Comparison of ENCODE assay signal across 11 cellular contexts in genomic region chr10:69638642-69639041, GRCh38. TPM values are rescaled to one million over a fixed set of nuclear protein-coding genes. Genes with fewer than 3 reads are reported as not detected.
DNase-seq lines count a peak whose midpoint lies in the region; ATAC-seq and TF ChIP-seq lines count a peak whose summit lies in the region.
"Had no signal": no experiment of that assay in that cellular context is flagged by ENCODE, and none has a peak within 500 bp of the region (broad histone marks: within the 10 kb centered on the region; RNA-seq: fewer than 3 reads in every experiment).

No MANE protein-coding gene starts in this region.

- H3K27ac Mint-ChIP-seq in endodermal cell: no peak overlapping the region
- no peak overlapping the region for H3K27ac Mint-ChIP-seq in immature natural killer cell
- H3K27ac Mint-ChIP-seq: HFFc6 had no signal

- no peak overlapping the region for H3K9ac ChIP-seq in endodermal cell (ENCODE audit: extremely low read depth, low read length, poor library complexity, severe bottlenecking)

- 84 to 87% methylated on average over 4 to 8 of the region's 8 CpGs for WGBS in endodermal cell (ENCODE audit: insufficient coverage in 1 of 2, insufficient read length in 1 of 2), 2 experiments

- H3K9me3 Mint-ChIP-seq in endodermal cell (no peaks in the 10 kb centered on the region), immature natural killer cell (no peaks in the 10 kb centered on the region)
- H3K9me3 Mint-ChIP-seq: CD4-positive, alpha-beta memory T cell; HFFc6 had no signal

- H3K4me3 Mint-ChIP-seq in endodermal cell (no peak overlapping the region), immature natural killer cell (no peak overlapping the region)
- H3K4me3 Mint-ChIP-seq: CD4-positive, alpha-beta memory T cell; HFFc6 had no signal

- H3K36me3 Mint-ChIP-seq in endodermal cell (ENCODE audit: low read depth): peaks cover 9% of the 10 kb centered on the region
- no peaks in the 10 kb centered on the region for H3K36me3 Mint-ChIP-seq in immature natural killer cell

- no peaks in the 10 kb centered on the region for H3K36me3 ChIP-seq in RWPE2 (ENCODE audit: low read depth)
- H3K36me3 ChIP-seq in endodermal cell (ENCODE audit: control insufficient read depth, insufficient read depth, low read length): peaks cover 2% of the 10 kb centered on the region
- no peaks in the 10 kb centered on the region for H3K36me3 ChIP-seq in HAP-1 (replicated peaks)
- H3K36me3 ChIP-seq: BE2C had no signal

- H3K4me3 ChIP-seq in AG10803 (ENCODE audit: low read length): no peak overlapping the region
- H3K4me3 ChIP-seq in RWPE2 (ENCODE audit: severe bottlenecking): no peak overlapping the region
- no peak overlapping the region for H3K4me3 ChIP-seq in endodermal cell (ENCODE audit: low read length)
- no peak overlapping the region for H3K4me3 ChIP-seq in HAP-1

- H3K9me3 ChIP-seq in RWPE2 (ENCODE audit: severe bottlenecking) (no peaks in the 10 kb centered on the region), endodermal cell (ENCODE audit: control insufficient read depth, low read length) (no peaks in the 10 kb centered on the region), HAP-1 (no peaks in the 10 kb centered on the region)
- H3K9me3 ChIP-seq: BE2C had no signal

- H3K4me1 ChIP-seq in RWPE2 (ENCODE audit: insufficient read depth, poor library complexity, severe bottlenecking) (peaks cover 8% of the 10 kb centered on the region), endodermal cell (ENCODE audit: control insufficient read depth, insufficient read depth, low read length) (no peaks in the 10 kb centered on the region), HAP-1 (no peaks in the 10 kb centered on the region)
- H3K4me1 ChIP-seq: BE2C had no signal

- ATAC-seq in RWPE2 (ENCODE audit: low read depth): no peak
- no peak for ATAC-seq in sciatic nerve

- 0 out of 2 replicates have a peak, but pooled peaks have one; percentile 0 for TF ChIP-seq CTCF in AG10803 (conservative IDR thresholded peaks at IDR 0.05; ENCODE audit: low read length)
- TF ChIP-seq CTCF in RWPE2 (IDR thresholded peaks at IDR 0.05; ENCODE audit: poor library complexity, severe bottlenecking): no peak
- TF ChIP-seq CTCF in endodermal cell (conservative IDR thresholded peaks at IDR 0.05): no peak

- H3K27me3 ChIP-seq in RWPE2 (ENCODE audit: insufficient read depth, poor library complexity, severe bottlenecking): no peaks in the 10 kb centered on the region
- H3K27me3 ChIP-seq in endodermal cell (ENCODE audit: control insufficient read depth, insufficient read depth, low read length, poor library complexity, severe bottlenecking): peaks cover 5% of the 10 kb centered on the region
- no peaks in the 10 kb centered on the region for H3K27me3 ChIP-seq in HAP-1 (ENCODE audit: low read depth)
- H3K27me3 ChIP-seq: BE2C had no signal

- DNase-seq in AG10803 (ENCODE audit: low read depth) (no peak), RWPE2 (ENCODE audit: low spot score) (peak; percentile 8), endodermal cell (peak; percentile 38), sciatic nerve (ENCODE audit: low spot score) (peak; percentile 25), HAP-1 (ENCODE audit: low spot score in 2 of 2) (no peak), DMS53 treated with DMSO at 0.1 percent for 48 hours (lab: John Stamatoyannopoulos, UW; ENCODE audit: unreplicated experiment) (no peak), immature natural killer cell (no peak)

- no peak overlapping the region for H3K27ac ChIP-seq in RWPE2 (ENCODE audit: poor library complexity, severe bottlenecking)
- no peak overlapping the region for H3K27ac ChIP-seq in endodermal cell (ENCODE audit: low read depth, low read length)
- H3K27ac ChIP-seq: C4-2B had no signal

- H3K27me3 Mint-ChIP-seq in endodermal cell (ENCODE audit: insufficient read depth) (peaks cover 19% of the 10 kb centered on the region), immature natural killer cell (ENCODE audit: low read depth in 3 of 3) (peaks cover 0 to 6% (median 2%) of the 10 kb centered on the region in 3 donors)

- in situ Hi-C loops in HAP-1 (cut with MboI; ENCODE audit: low sequenced_read_pairs): loop anchor here (5.0 to 25.0 kb wide), 3 partner anchors 121 to 401 kb away; no protein-coding TSS in a partner anchor

- H3K4me1 Mint-ChIP-seq in endodermal cell (no peaks in the 10 kb centered on the region), immature natural killer cell (no peaks in the 10 kb centered on the region)

- intact Hi-C loops in sciatic nerve (cut with DNase I): loop anchor here (10.0 kb wide), 1 partner anchor 224 kb away; the partner anchor contains the start of gene TACR2

RNA-seq across cellular contexts. Expression of gene FAM241B, which starts 8.6 kb away (rescaled TPM):
- total RNA-seq in endodermal cell (10 to 100 TPM; 27.1 to 42.0 TPM), sciatic nerve (6.1 TPM)
- 12.0 TPM for polyA plus RNA-seq in endodermal cell (2013, experiment 1 of 2)
- 10.8 TPM for polyA plus RNA-seq in endodermal cell (2013, experiment 2 of 2)
- under 1 TPM in 2 of 3 donors, not detected in 1; 0.47 to 0.84 TPM for polyA plus RNA-seq in immature natural killer cell

Comparison
In these comparisons a context has a peak if more than half of its experiments do, and no peak if none do; other contexts are left out.
1. DNase-seq: peak in RWPE2 (single experiment), endodermal cell (single experiment) and sciatic nerve (single experiment); none in AG10803 (single experiment), HAP-1 (0 of 2), DMS53 treated with DMSO at 0.1 percent for 48 hours (single experiment) and immature natural killer cell (0 of 3).